ENCODE assay signal across 20 cellular contexts in the genomic region with DNA sequence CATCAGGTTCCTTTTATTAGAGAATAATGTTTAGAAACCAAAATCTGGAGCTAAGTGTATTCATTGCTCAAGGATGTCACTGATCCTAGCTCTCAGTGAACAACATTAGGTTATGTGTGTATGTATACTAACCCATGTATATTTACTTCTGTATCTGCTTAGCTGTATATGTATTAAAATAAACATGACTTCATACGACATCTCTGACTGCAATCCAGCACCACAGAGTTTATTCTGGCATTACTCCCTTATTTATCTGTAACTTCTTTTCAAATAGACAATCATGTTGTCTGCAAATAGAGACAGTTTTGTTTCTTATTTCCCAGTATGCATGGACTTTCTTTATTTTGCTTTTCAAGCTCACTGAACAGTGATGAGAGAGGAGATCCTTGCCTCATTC.
DNase-seq lines count a peak whose midpoint lies in the region; ATAC-seq, FAIRE-seq and TF ChIP-seq lines count a peak whose summit lies in the region.
"Had no signal": no experiment of that assay in that cellular context is flagged by ENCODE, and none has a peak within 500 bp of the region (broad histone marks: within the 10 kb centered on the region; RNA-seq: fewer than 3 reads in every experiment).

No MANE protein-coding gene starts in this region.

- peak; percentile 79 for FAIRE-seq in TTC549 (lab: Jason Lieb, UNC)
- FAIRE-seq: GM12892, GM18507, HTR-8/SVneo had no signal

- H3K9me3 Mint-ChIP-seq in osteocyte (ENCODE audit: unreplicated experiment), result peaks cover 10% of the 10 kb centered on the region
- no peaks in the 10 kb centered on the region for H3K9me3 Mint-ChIP-seq in activated CD8-positive, alpha-beta T cell treated with anti-CD3 and anti-CD28 coated beads, Interleukin-2, amount 10 ng/mL, durations not matched to agents 7 days and 5 days (ENCODE audit: insufficient read depth)

- ATAC-seq in left ventricle myocardium superior (peak; percentile 14), GM19328 (IDR thresholded peaks at IDR 0.05; ENCODE audit: unreplicated experiment) (no peak)
- ATAC-seq in activated CD8-positive, alpha-beta T cell treated with anti-CD3 and anti-CD28 coated beads, Interleukin-2, amount 10 ng/mL, durations not matched to agents 7 days and 5 days, result no peak
- ATAC-seq: GM23338, HCT116 had no signal

- CTCF ChIA-PET in activated CD8-positive, alpha-beta T cell treated with anti-CD3 and anti-CD28 coated beads, Interleukin-2, amount 10 ng/mL, durations not matched to agents 7 days and 5 days (lab: Charles Lee), result no interaction called here

- peaks cover 31% of the 10 kb centered on the region for H3K4me1 Mint-ChIP-seq in osteocyte (ENCODE audit: unreplicated experiment)
- no peaks in the 10 kb centered on the region for H3K4me1 Mint-ChIP-seq in activated CD8-positive, alpha-beta T cell treated with anti-CD3 and anti-CD28 coated beads, Interleukin-2, amount 10 ng/mL, durations not matched to agents 7 days and 5 days (ENCODE audit: low read depth)

- H3K4me3 Mint-ChIP-seq in osteocyte (ENCODE audit: unreplicated experiment), result no peak overlapping the region
- H3K4me3 Mint-ChIP-seq in activated CD8-positive, alpha-beta T cell treated with anti-CD3 and anti-CD28 coated beads, Interleukin-2, amount 10 ng/mL, durations not matched to agents 7 days and 5 days, result no peak overlapping the region
- H3K4me3 Mint-ChIP-seq: CD4-positive, alpha-beta T cell; GM23338; HFFc6 had no signal

- POLR2A ChIA-PET in activated CD8-positive, alpha-beta T cell treated with anti-CD3 and anti-CD28 coated beads, Interleukin-2, amount 10 ng/mL, durations not matched to agents 7 days and 5 days (lab: Charles Lee), result no interaction called here

- in situ Hi-C loops in ACHN (cut with HindIII; ENCODE audit: low pct_ligation_motif_present, low pct_unique_long_range_greater_than_20kb, low sequenced_read_pairs), result no loop called here

- H3K27ac Mint-ChIP-seq in osteocyte (ENCODE audit: unreplicated experiment), result peak overlapping the region; percentile 33
- H3K27ac Mint-ChIP-seq in activated CD8-positive, alpha-beta T cell treated with anti-CD3 and anti-CD28 coated beads, Interleukin-2, amount 10 ng/mL, durations not matched to agents 7 days and 5 days, result no peak overlapping the region
- H3K27ac Mint-ChIP-seq: CD4-positive, alpha-beta T cell; GM23338; HFFc6 had no signal

- peaks cover 16% of the 10 kb centered on the region for H3K36me3 Mint-ChIP-seq in osteocyte (ENCODE audit: unreplicated experiment)
- no peaks in the 10 kb centered on the region for H3K36me3 Mint-ChIP-seq in activated CD8-positive, alpha-beta T cell treated with anti-CD3 and anti-CD28 coated beads, Interleukin-2, amount 10 ng/mL, durations not matched to agents 7 days and 5 days (ENCODE audit: low read depth)

- intact Hi-C loops in left ventricle myocardium superior (cut with micrococcal nuclease), result no loop called here
- intact Hi-C loops in cardiac septum (cut with DNase I), result loop anchor here (10.0 kb wide), 1 partner anchor 144 kb away; no protein-coding TSS in a partner anchor

- TF ChIP-seq CTCF in osteocyte (IDR thresholded peaks at IDR 0.05), result no peak

- DNase-seq in left ventricle myocardium superior (no peak), cardiac septum (ENCODE audit: low spot score) (no peak), osteocyte (ENCODE audit: extremely low spot score, unreplicated experiment) (no peak), ACHN (no peak)
- no peak for DNase-seq in activated CD8-positive, alpha-beta T cell treated with anti-CD3 and anti-CD28 coated beads, Interleukin-2, amount 10 ng/mL, durations not matched to agents 7 days and 5 days
- DNase-seq: AML-193; CD4-positive, alpha-beta T cell; DMS153; DMS79; GDM1; H7; HFFc6; IMR-90 had no signal

- H3K27me3 Mint-ChIP-seq in osteocyte (ENCODE audit: unreplicated experiment), result no peaks in the 10 kb centered on the region
- H3K27me3 Mint-ChIP-seq in activated CD8-positive, alpha-beta T cell treated with anti-CD3 and anti-CD28 coated beads, Interleukin-2, amount 10 ng/mL, durations not matched to agents 7 days and 5 days (ENCODE audit: low read depth), result peaks cover 6% of the 10 kb centered on the region
